In genomic region chr4:166432125-166432524, GRCh38 we compare ENCODE assay signal across 18 cellular contexts.
DNase-seq lines count a peak whose midpoint lies in the region; ATAC-seq, FAIRE-seq and TF ChIP-seq lines count a peak whose summit lies in the region.
"Had no signal": no experiment of that assay in that cellular context is flagged by ENCODE, and none has a peak within 500 bp of the region (broad histone marks: within the 10 kb centered on the region; RNA-seq: fewer than 3 reads in every experiment).

No MANE protein-coding gene starts in this region.

- no peak for TF ChIP-seq RAD21 in GM12878 (IDR thresholded peaks at IDR 0.05; ENCODE audit: insufficient read depth, low read depth, low read length)

- FAIRE-seq in G401.6 (lab: Jason Lieb, UNC) = peak; percentile 60
- no peak for FAIRE-seq in GM12878 (lab: Jason Lieb, UNC)
- peak; percentile 53 for FAIRE-seq in small intestine (lab: Jason Lieb, UNC)
- FAIRE-seq: A204.1, D721Med had no signal

- TF ChIP-seq POLR2A in GM12878 (IDR thresholded peaks at IDR 0.05; ENCODE audit: low read depth, low read length) = no peak

- H3K9ac ChIP-seq in GM12878 (ENCODE audit: control insufficient read depth, insufficient read depth, low read length) = no peak overlapping the region

- no peak for TF ChIP-seq CTCF in GM12878 (IDR thresholded peaks at IDR 0.05 in 2 of 3, conservative IDR thresholded peaks at IDR 0.05 in 1 of 3; ENCODE audit: control insufficient read depth in 2 of 3, extremely low read depth in 1 of 3, insufficient read depth in 1 of 3, low read depth in 3 of 3, low read length in 3 of 3)

- H3K9me3 ChIP-seq in GM12878 (replicated peaks; ENCODE audit: control insufficient read depth, insufficient read depth, low read length) (no peaks in the 10 kb centered on the region), small intestine (ENCODE audit: control insufficient read depth, low read depth) (no peaks in the 10 kb centered on the region)
- H3K9me3 ChIP-seq: Caco-2 had no signal

- in situ Hi-C loops in GM12878 (cut with MboI) = no loop called here

- no peaks in the 10 kb centered on the region for H3K36me3 ChIP-seq in ACC112 (ENCODE audit: insufficient read depth, low read length)
- H3K36me3 ChIP-seq in GM12878 (ENCODE audit: control insufficient read depth in 2 of 2, insufficient read depth in 2 of 2, low read length in 1 of 2) = no peaks in the 10 kb centered on the region
- no peaks in the 10 kb centered on the region for H3K36me3 ChIP-seq in small intestine (ENCODE audit: control insufficient read depth in 2 of 2, insufficient read depth in 2 of 2, low read length in 2 of 2)

- H3K27ac ChIP-seq in ACC112 (ENCODE audit: low read depth, low read length) (peak overlapping the region; percentile 75), GM12878 (ENCODE audit: control insufficient read depth, insufficient read depth) (no peak overlapping the region), small intestine (ENCODE audit: low read depth in 1 of 2, low read length in 1 of 2) (no peak overlapping the region)
- H3K27ac ChIP-seq: C4-2B had no signal

- intact Hi-C loops in GM12878 (cut with micrococcal nuclease; ENCODE audit: unreplicated experiment) = no loop called here

- CTCF ChIA-PET in GM12878 (lab: Yijun Ruan, JAX) = no interaction called here

- H4K20me1 ChIP-seq in GM12878 (ENCODE audit: control insufficient read depth, insufficient read depth) = no peaks in the 10 kb centered on the region

- H2AFZ ChIP-seq in ACC112 (ENCODE audit: low read length, unreplicated experiment) = peak overlapping the region; percentile 90
- no peak overlapping the region for H2AFZ ChIP-seq in GM12878 (ENCODE audit: control insufficient read depth, low read depth, low read length)

- ATAC-seq in GM12878 = no peak
- ATAC-seq: HCT116 had no signal

- peak overlapping the region; percentile 23; the same call in 1 of the 2 replicates for H3K4me3 ChIP-seq in ACC112 (ENCODE audit: low read depth, low read length)
- no peak overlapping the region for H3K4me3 ChIP-seq in GM12878
- H3K4me3 ChIP-seq in small intestine (ENCODE audit: low read depth in 1 of 2, low read length in 2 of 2) = no peak overlapping the region

- SMC1A ChIA-PET in GM12878 (lab: Charles Lee; ENCODE audit: uncharacterized antibody, unreplicated experiment) = no interaction called here

- H3K4me1 ChIP-seq in ACC112 (ENCODE audit: control insufficient read depth, insufficient read depth, low read length, unreplicated experiment) = peaks cover 43% of the 10 kb centered on the region
- no peaks in the 10 kb centered on the region for H3K4me1 ChIP-seq in GM12878 (ENCODE audit: control insufficient read depth, insufficient read depth, low read length)
- no peaks in the 10 kb centered on the region for H3K4me1 ChIP-seq in small intestine (ENCODE audit: control insufficient read depth in 2 of 2, insufficient read depth in 1 of 2, low read depth in 1 of 2, low read length in 1 of 2)
- H3K4me1 ChIP-seq: Caco-2 had no signal

- no peak for TF ChIP-seq EP300 in GM12878 (IDR thresholded peaks at IDR 0.05; ENCODE audit: borderline replicate concordance in 1 of 2, control insufficient read depth in 1 of 2, low read depth in 2 of 2, low read length in 2 of 2)

- POLR2A ChIA-PET in GM12878 (lab: Charles Lee) = no interaction called here

- no peaks in the 10 kb centered on the region for H3K79me2 ChIP-seq in ACC112 (ENCODE audit: control insufficient read depth, insufficient read depth, low read length, unreplicated experiment)
- H3K79me2 ChIP-seq in GM12878 (ENCODE audit: control insufficient read depth, insufficient read depth, low read length) = no peaks in the 10 kb centered on the region

- RAD21 ChIA-PET in GM12878 (lab: Charles Lee; ENCODE audit: unreplicated experiment) = no interaction called here

- BruUV-seq in GM12878 (replicated peaks; lab: Mats Ljungman, UMichigan) = no TSS peak

- DNase-seq in GM12878 (ENCODE audit: low read depth, low spot score) = no peak
- no peak for DNase-seq in small intestine
- DNase-seq in midbrain (lab: John Stamatoyannopoulos, UW) = no peak
- no peak for DNase-seq in occipital lobe (lab: John Stamatoyannopoulos, UW)
- DNase-seq: AML-193; Caco-2; CD4-positive, alpha-beta T cell; GDM1; GOT3; H7; IMR-90; KBM-7 had no signal

- H3K4me2 ChIP-seq in GM12878 (ENCODE audit: control insufficient read depth, insufficient read depth) = no peak overlapping the region

- H3K27me3 ChIP-seq in ACC112 (ENCODE audit: insufficient read depth, low read length) (no peaks in the 10 kb centered on the region), GM12878 (replicated peaks in 1 of 2; ENCODE audit: control insufficient read depth in 2 of 2, insufficient read depth in 2 of 2, low read length in 1 of 2) (no peaks in the 10 kb centered on the region), small intestine (ENCODE audit: control insufficient read depth in 2 of 2, insufficient read depth in 2 of 2, low read length in 2 of 2) (no peaks in the 10 kb centered on the region)

TF ChIP-seq in GM12878, 131 proteins besides CTCF, POLR2A, EP300 and RAD21:
- TF ChIP-seq ATF7 (IDR thresholded peaks at IDR 0.05; ENCODE audit: low read depth) = peak; percentile 69
- TF ChIP-seq BCLAF1 (IDR thresholded peaks at IDR 0.05) = no peak
